In genomic region chr2:98650998-98651397, GRCh38 we compare ENCODE assay signal across 14 cellular contexts.
"Had no signal": no experiment of that assay in that cellular context is flagged by ENCODE, and none has a peak within 500 bp of the region (broad histone marks: within the 10 kb centered on the region; RNA-seq: fewer than 3 reads in every experiment).

No MANE protein-coding gene starts in this region.

- H3K9me3 Mint-ChIP-seq: memory B cell, neural crest cell had no signal

- H3K27me3 ChIP-seq: foreskin keratinocyte, pancreas, tibial nerve had no signal

- H3K27me3 Mint-ChIP-seq: memory B cell had no signal

- H3K36me3 ChIP-seq: SJCRH30 had no signal

- ATAC-seq: foreskin keratinocyte, pancreas had no signal

- H3K4me3 Mint-ChIP-seq: memory B cell, neural crest cell had no signal

- H3K27ac Mint-ChIP-seq: memory B cell had no signal

- H3K27ac ChIP-seq: foreskin keratinocyte, left ventricle myocardium inferior, pancreas, SJCRH30, tibial nerve, VCaP had no signal

- FAIRE-seq: astrocyte, endothelial cell of umbilical vein had no signal

- H3K4me3 ChIP-seq: left ventricle myocardium inferior, pancreas, SJCRH30, tibial nerve had no signal

- DNase-seq: foreskin keratinocyte; head of caudate nucleus; left ventricle myocardium inferior; pancreas; SJCRH30; stimulated activated CD4-positive, alpha-beta T cell treated with anti-CD3 and anti-CD28 coated beads, Interleukin-15, amount 100 ng/mL, for 24 hours; stimulated activated CD4-positive, alpha-beta T cell treated with anti-CD3 and anti-CD28 coated beads, Interleukin-4, amount 100 ng/mL, for 24 hours; T1000 had no signal

- H3K4me1 ChIP-seq: foreskin keratinocyte, SJCRH30 had no signal

- H3K9me3 ChIP-seq: left ventricle myocardium inferior, pancreas, SJCRH30 had no signal
